In genomic region chr18:54224379-54225014, GRCh38 we compare ENCODE assay signal across 7 cellular contexts. TPM values are rescaled to one million over a fixed set of nuclear protein-coding genes. Genes with fewer than 3 reads are reported as not detected.
DNase-seq lines count a peak whose midpoint lies in the region; ATAC-seq, FAIRE-seq and TF ChIP-seq lines count a peak whose summit lies in the region.

MBD2 (minus strand) TSS chr18:54224669; CDS start chr18:54224559, 110 bp downstream.

- peak; percentile 98 for FAIRE-seq in GM18507 (lab: Jason Lieb, UNC)

- peak within 1 kb of the TSS; percentile 74 for H3K27ac ChIP-seq in hepatocyte

- no peaks in the 10 kb centered on the region for H3K9me3 ChIP-seq in hepatocyte (ENCODE audit: low read depth)

- peak within 1 kb of the TSS; percentile 94 for H3K4me2 ChIP-seq in hepatocyte

- H3K4me3 ChIP-seq in hepatocyte, result peak within 1 kb of the TSS; percentile 86

- H3K4me1 ChIP-seq in hepatocyte (ENCODE audit: insufficient read depth), result peaks cover 17% of the 10 kb centered on the region

- H3K36me3 ChIP-seq in hepatocyte (replicated peaks; ENCODE audit: insufficient read depth, low read depth), result no peaks in the 10 kb centered on the region

- peak; percentile 35 for TF ChIP-seq CTCF in hepatocyte (IDR thresholded peaks at IDR 0.05; ENCODE audit: poor library complexity)

- peak; percentile 89 for ATAC-seq in HG02981 (IDR thresholded peaks at IDR 0.05; ENCODE audit: unreplicated experiment)

- H3K9me2 ChIP-seq in hepatocyte (replicated peaks; ENCODE audit: insufficient read depth), result no peaks in the 10 kb centered on the region

- under 1% methylated on average over 26 of the region's 66 CpGs for WGBS in hepatocyte (ENCODE audit: low lambda C conversion rate, missing lambda C conversion rate)

- peak; percentile 68 for DNase-seq in GM18507 (ENCODE audit: extremely low spot score, insufficient read length, low read depth)
- peak; percentile 55 for DNase-seq in NCI-H2029 treated with DMSO at 0.1 percent for 48 hours (lab: John Stamatoyannopoulos, UW)
- peak; percentile 90 for DNase-seq in T-helper 9 cell
- peak; percentile 98 for DNase-seq in astrocyte of the hippocampus (ENCODE audit: low read depth, low spot score)
- DNase-seq in hepatocyte (ENCODE audit: low spot score), result peak; percentile 98
- DNase-seq in retina, result peak; percentile 99

- peaks cover 36% of the 10 kb centered on the region for H4K20me1 ChIP-seq in hepatocyte (ENCODE audit: insufficient read depth, poor library complexity, severe bottlenecking)

- H2AFZ ChIP-seq in hepatocyte, result peak within 1 kb of the TSS; percentile 93

- peaks cover 44% of the 10 kb centered on the region for H3K79me2 ChIP-seq in hepatocyte

- no peaks in the 10 kb centered on the region for H3K27me3 ChIP-seq in hepatocyte

RNA-seq across cellular contexts. Expression of gene MBD2, which starts in this region (rescaled TPM):
- 14.4 and 16.8 TPM in 2 replicates for total RNA-seq in hepatocyte
- 56.8 and 72.2 TPM in 2 replicates for polyA plus RNA-seq in hepatocyte

Comparison
In these comparisons a context has a peak if more than half of its experiments do, and no peak if none do; other contexts are left out.
1. Peak in every context shown above with its lines: DNase-seq, ATAC-seq, H3K4me3 ChIP-seq and H3K27ac ChIP-seq.